In the genomic region with DNA sequence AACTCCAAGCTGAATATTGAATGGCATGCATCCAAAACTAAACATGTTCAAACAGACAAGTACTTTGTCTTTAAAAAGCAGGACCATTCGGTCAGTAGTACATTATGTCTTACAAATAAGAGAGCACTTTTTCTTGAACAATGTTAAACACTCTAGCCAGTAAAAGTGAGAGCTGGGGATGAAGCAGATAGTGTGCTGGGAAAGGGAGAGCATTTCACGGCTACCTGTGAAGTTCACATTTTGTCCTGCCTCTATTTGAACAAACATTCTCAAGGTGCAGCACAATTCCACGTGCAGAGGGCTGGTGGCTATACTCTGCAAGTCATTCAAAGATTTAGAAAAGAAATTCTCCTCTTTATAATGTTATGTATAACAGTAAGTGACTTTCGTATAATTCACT, we compare ENCODE assay signal across 36 cellular contexts.
"Had no signal": no experiment of that assay in that cellular context is flagged by ENCODE, and none has a peak within 500 bp of the region (broad histone marks: within the 10 kb centered on the region; RNA-seq: fewer than 3 reads in every experiment).

No MANE protein-coding gene starts in this region.

- H3K27ac Mint-ChIP-seq: activated B cell treated with CpG ODN at 0.5 μM for 24 hours; activated CD4-positive, alpha-beta memory T cell treated with anti-CD3 and anti-CD28 coated beads for 36 hours; activated naive CD4-positive, alpha-beta T cell treated with anti-CD3 and anti-CD28 coated beads, Interleukin-2, amount 10 ng/mL, durations not matched to agents 7 days and 5 days; activated naive CD8-positive, alpha-beta T cell; activated naive CD8-positive, alpha-beta T cell treated with anti-CD3 and anti-CD28 coated beads, Interleukin-2, amount 50 U/mL, for 24 hours; activated T-helper 1 cell treated with anti-CD3 and anti-CD28 coated beads, Interleukin-12 subunit alpha, Interleukin-12 subunit beta, Interleukin-2, Interleukin-4 antibody, amounts not matched to agents 30 ng/mL and 10 ng/mL and 1 ng/mL, durations not matched to agents 14 hours and 24 hours and 36 hours; brain had no signal

- H3K27me3 Mint-ChIP-seq: activated B cell treated with CpG ODN at 0.5 μM for 24 hours; activated naive CD4-positive, alpha-beta T cell treated with anti-CD3 and anti-CD28 coated beads, Interleukin-2, amount 10 ng/mL, durations not matched to agents 7 days and 5 days; activated naive CD8-positive, alpha-beta T cell; activated naive CD8-positive, alpha-beta T cell treated with anti-CD3 and anti-CD28 coated beads, Interleukin-2, amount 50 U/mL, for 24 hours; brain had no signal

- DNase-seq: activated B cell treated with CpG ODN at 0.5 μM for 24 hours; activated CD4-positive, alpha-beta memory T cell treated with anti-CD3 and anti-CD28 coated beads for 36 hours; activated CD4-positive, alpha-beta T cell treated with anti-CD3 and anti-CD28 coated beads for 4 hours; activated CD4-positive, alpha-beta T cell treated with anti-CD3 and anti-CD28 coated beads, Interleukin-2, amount 50 U/mL, for 1 hour; activated CD4-positive, CD25-positive, alpha-beta regulatory T cell treated with anti-CD3 and anti-CD28 coated beads, Interleukin-2, amount 50 U/mL, for 72 hours; activated CD8-positive, alpha-beta memory T cell treated with anti-CD3 and anti-CD28 coated beads, Interleukin-2, amount 50 U/mL, for 4 hours; activated naive CD4-positive, alpha-beta T cell treated with anti-CD3 and anti-CD28 coated beads, Interleukin-2, amount 10 ng/mL, durations not matched to agents 7 days and 5 days; activated naive CD8-positive, alpha-beta T cell treated with anti-CD3 and anti-CD28 coated beads, Interleukin-2, amount 50 U/mL, for 24 hours; activated T-cell treated with anti-CD3 and anti-CD28 coated beads for 4 hours; activated T-cell treated with anti-CD3 and anti-CD28 coated beads, Interleukin-2, amount 50 U/mL, for 4 hours; anterior cingulate cortex; central memory CD4-positive, alpha-beta T cell; Kasumi-1; KG1; MG63; NCI-H1048; NCI-H1417; NCI-H146; NCI-H187; NCI-H2029 treated with DMSO at 0.1 percent for 48 hours; NCI-H2107; NCI-H2171; NCI-H524; NCI-H69; NCI-H82; NK-92 treated with Interleukin-12 subunit alpha and Interleukin-12 subunit beta, amount 100 ng/mL, for 24 hours; OCI-M1; Right ventricle myocardium superior; SW 1271; T-helper 1 cell; T-helper 2 cell; T-helper 9 cell had no signal

- H3K9me3 Mint-ChIP-seq: activated naive CD4-positive, alpha-beta T cell treated with anti-CD3 and anti-CD28 coated beads, Interleukin-2, amount 10 ng/mL, durations not matched to agents 7 days and 5 days had no signal

- ATAC-seq: activated naive CD8-positive, alpha-beta T cell treated with anti-CD3 and anti-CD28 coated beads, Interleukin-2, amount 50 U/mL, for 24 hours; activated T-cell treated with anti-CD3 and anti-CD28 coated beads, Interleukin-2, amount 50 U/mL, for 4 hours had no signal

- H3K36me3 Mint-ChIP-seq: activated CD4-positive, alpha-beta memory T cell treated with anti-CD3 and anti-CD28 coated beads for 36 hours; activated naive CD4-positive, alpha-beta T cell treated with anti-CD3 and anti-CD28 coated beads, Interleukin-2, amount 10 ng/mL, durations not matched to agents 7 days and 5 days; activated naive CD8-positive, alpha-beta T cell; brain had no signal

- H3K4me3 ChIP-seq: MG63 had no signal

- H3K27me3 ChIP-seq: MG63 had no signal

- H3K4me3 Mint-ChIP-seq: activated B cell treated with CpG ODN at 0.5 μM for 24 hours; activated CD4-positive, alpha-beta memory T cell treated with anti-CD3 and anti-CD28 coated beads for 36 hours; activated naive CD4-positive, alpha-beta T cell treated with anti-CD3 and anti-CD28 coated beads, Interleukin-2, amount 10 ng/mL, durations not matched to agents 7 days and 5 days; activated naive CD8-positive, alpha-beta T cell; activated naive CD8-positive, alpha-beta T cell treated with anti-CD3 and anti-CD28 coated beads, Interleukin-2, amount 50 U/mL, for 24 hours; activated T-cell treated with anti-CD3 and anti-CD28 coated beads, Interleukin-2, amount 50 U/mL, for 4 hours; activated T-helper 1 cell treated with anti-CD3 and anti-CD28 coated beads, Interleukin-12 subunit alpha, Interleukin-12 subunit beta, Interleukin-2, Interleukin-4 antibody, amounts not matched to agents 30 ng/mL and 10 ng/mL and 1 ng/mL, durations not matched to agents 14 hours and 24 hours and 36 hours; brain had no signal

- H3K4me1 Mint-ChIP-seq: activated naive CD4-positive, alpha-beta T cell treated with anti-CD3 and anti-CD28 coated beads, Interleukin-2, amount 10 ng/mL, durations not matched to agents 7 days and 5 days; activated naive CD8-positive, alpha-beta T cell treated with anti-CD3 and anti-CD28 coated beads, Interleukin-2, amount 50 U/mL, for 24 hours; brain had no signal

- H3K27ac ChIP-seq: VCaP had no signal

- H3K36me3 ChIP-seq: MG63 had no signal
